In genomic region chr14:21070083-21070609, GRCh38 we compare ENCODE assay signal across 8 cellular contexts. TPM values are rescaled to one million over a fixed set of nuclear protein-coding genes. Genes with fewer than 3 reads are reported as not detected.
A peak's percentile ranks its signal among the peaks of the same experiment; 100 is the strongest.
DNase-seq lines count a peak whose midpoint lies in the region; ATAC-seq and TF ChIP-seq lines count a peak whose summit lies in the region.

ARHGEF40 (plus strand) TSS chr14:21070304; CDS start chr14:21070397, 93 bp downstream.

- peak within 1 kb of the TSS; percentile 66 for H3K4me3 ChIP-seq in LNCaP clone FGC (ENCODE audit: low read depth, low read length)

- peaks cover 32% of the 10 kb centered on the region for H3K4me1 Mint-ChIP-seq in activated T-helper 1 cell treated with anti-CD3 and anti-CD28 coated beads, Interleukin-12 subunit alpha, Interleukin-12 subunit beta, Interleukin-2, Interleukin-4 antibody, amounts not matched to agents 30 ng/mL and 10 ng/mL and 1 ng/mL, durations not matched to agents 14 hours and 24 hours and 36 hours (ENCODE audit: low read depth)
- peaks cover 25 to 36% of the 10 kb centered on the region in 2 donors for H3K4me1 Mint-ChIP-seq in natural killer cell treated with Interleukin-12 subunit alpha and Interleukin-12 subunit beta and Interleukin-15 and Interleukin-18, amount 100 ng/mL, for 72 hours (ENCODE audit: low read depth in 2 of 2)

- peaks cover 70% of the 10 kb centered on the region for H3K27me3 Mint-ChIP-seq in activated T-helper 1 cell treated with anti-CD3 and anti-CD28 coated beads, Interleukin-12 subunit alpha, Interleukin-12 subunit beta, Interleukin-2, Interleukin-4 antibody, amounts not matched to agents 30 ng/mL and 10 ng/mL and 1 ng/mL, durations not matched to agents 14 hours and 24 hours and 36 hours (ENCODE audit: insufficient read depth)
- H3K27me3 Mint-ChIP-seq in natural killer cell treated with Interleukin-12 subunit alpha and Interleukin-12 subunit beta and Interleukin-15 and Interleukin-18, amount 100 ng/mL, for 72 hours = peaks cover 56 to 65% of the 10 kb centered on the region in 2 donors

- H3K27ac Mint-ChIP-seq in activated T-helper 1 cell treated with anti-CD3 and anti-CD28 coated beads, Interleukin-12 subunit alpha, Interleukin-12 subunit beta, Interleukin-2, Interleukin-4 antibody, amounts not matched to agents 30 ng/mL and 10 ng/mL and 1 ng/mL, durations not matched to agents 14 hours and 24 hours and 36 hours = no peak within 1 kb of the TSS
- peak within 1 kb of the TSS in 1 of 2 donors; percentile 63 for H3K27ac Mint-ChIP-seq in natural killer cell treated with Interleukin-12 subunit alpha and Interleukin-12 subunit beta and Interleukin-15 and Interleukin-18, amount 100 ng/mL, for 72 hours

- peak; percentile 89 for DNase-seq in GM03348 (ENCODE audit: low spot score)
- DNase-seq in LNCaP clone FGC (ENCODE audit: low read depth) = no peak
- no peak for DNase-seq in activated T-helper 1 cell treated with anti-CD3 and anti-CD28 coated beads, Interleukin-12 subunit alpha, Interleukin-12 subunit beta, Interleukin-2, Interleukin-4 antibody, amounts not matched to agents 30 ng/mL and 10 ng/mL and 1 ng/mL, durations not matched to agents 14 hours and 24 hours and 36 hours (ENCODE audit: low spot score)
- peak; percentile 30 for DNase-seq in germinal center (ENCODE audit: low spot score)
- peak; percentile 58 for DNase-seq in natural killer cell treated with Interleukin-12 subunit alpha and Interleukin-12 subunit beta and Interleukin-15 and Interleukin-18, amount 100 ng/mL, for 72 hours (ENCODE audit: low spot score)

- peak within 1 kb of the TSS; percentile 70 for H3K4me3 Mint-ChIP-seq in activated T-helper 1 cell treated with anti-CD3 and anti-CD28 coated beads, Interleukin-12 subunit alpha, Interleukin-12 subunit beta, Interleukin-2, Interleukin-4 antibody, amounts not matched to agents 30 ng/mL and 10 ng/mL and 1 ng/mL, durations not matched to agents 14 hours and 24 hours and 36 hours
- H3K4me3 Mint-ChIP-seq in natural killer cell treated with Interleukin-12 subunit alpha and Interleukin-12 subunit beta and Interleukin-15 and Interleukin-18, amount 100 ng/mL, for 72 hours = peak within 1 kb of the TSS; percentile 87

- intact Hi-C loops in activated T-helper 1 cell treated with anti-CD3 and anti-CD28 coated beads, Interleukin-12 subunit alpha, Interleukin-12 subunit beta, Interleukin-2, Interleukin-4 antibody, amounts not matched to agents 30 ng/mL and 10 ng/mL and 1 ng/mL, durations not matched to agents 14 hours and 24 hours and 36 hours (cut with micrococcal nuclease) = no loop called here

- no peak for TF ChIP-seq CTCF in LNCaP clone FGC (IDR thresholded peaks at IDR 0.05; ENCODE audit: control insufficient read depth, extremely low read depth, insufficient read depth)

- peak; percentile 48 to 60 for ATAC-seq in natural killer cell treated with Interleukin-12 subunit alpha and Interleukin-12 subunit beta and Interleukin-15 and Interleukin-18, amount 100 ng/mL, for 72 hours
- ATAC-seq in HG02981 (IDR thresholded peaks at IDR 0.05; ENCODE audit: unreplicated experiment) (no peak), GM18868 (IDR thresholded peaks at IDR 0.05; ENCODE audit: unreplicated experiment) (no peak), HG03135 (IDR thresholded peaks at IDR 0.05; ENCODE audit: unreplicated experiment) (no peak)

- H3K9me3 Mint-ChIP-seq in activated T-helper 1 cell treated with anti-CD3 and anti-CD28 coated beads, Interleukin-12 subunit alpha, Interleukin-12 subunit beta, Interleukin-2, Interleukin-4 antibody, amounts not matched to agents 30 ng/mL and 10 ng/mL and 1 ng/mL, durations not matched to agents 14 hours and 24 hours and 36 hours = no peaks in the 10 kb centered on the region
- no peaks in the 10 kb centered on the region for H3K9me3 Mint-ChIP-seq in natural killer cell treated with Interleukin-12 subunit alpha and Interleukin-12 subunit beta and Interleukin-15 and Interleukin-18, amount 100 ng/mL, for 72 hours

- no peaks in the 10 kb centered on the region for H3K36me3 Mint-ChIP-seq in activated T-helper 1 cell treated with anti-CD3 and anti-CD28 coated beads, Interleukin-12 subunit alpha, Interleukin-12 subunit beta, Interleukin-2, Interleukin-4 antibody, amounts not matched to agents 30 ng/mL and 10 ng/mL and 1 ng/mL, durations not matched to agents 14 hours and 24 hours and 36 hours (ENCODE audit: low read depth)
- no peaks in the 10 kb centered on the region for H3K36me3 Mint-ChIP-seq in natural killer cell treated with Interleukin-12 subunit alpha and Interleukin-12 subunit beta and Interleukin-15 and Interleukin-18, amount 100 ng/mL, for 72 hours

RNA-seq across cellular contexts. Expression of gene ARHGEF40, which starts in this region (rescaled TPM):
- total RNA-seq in activated T-helper 1 cell treated with anti-CD3 and anti-CD28 coated beads, Interleukin-12 subunit alpha, Interleukin-12 subunit beta, Interleukin-2, Interleukin-4 antibody, amounts not matched to agents 30 ng/mL and 10 ng/mL and 1 ng/mL, durations not matched to agents 14 hours and 24 hours and 36 hours = not detected in 2 replicates
- under 1 TPM; 0.36 to 0.75 TPM for total RNA-seq in natural killer cell treated with Interleukin-12 subunit alpha and Interleukin-12 subunit beta and Interleukin-15 and Interleukin-18, amount 100 ng/mL, for 72 hours

Comparison
In these comparisons a context has a peak if more than half of its experiments do, and no peak if none do; other contexts are left out.
1. Peak in DNase-seq and ATAC-seq in natural killer cell treated with Interleukin-12 subunit alpha and Interleukin-12 subunit beta and Interleukin-15 and Interleukin-18, amount 100 ng/mL, for 72 hours; RNA of the gene not detected or under 1 TPM.
2. DNase-seq: peak in GM03348 (single experiment) and germinal center (single experiment); none in LNCaP clone FGC (single experiment) and activated T-helper 1 cell treated with anti-CD3 and anti-CD28 coated beads, Interleukin-12 subunit alpha, Interleukin-12 subunit beta, Interleukin-2, Interleukin-4 antibody, amounts not matched to agents 30 ng/mL and 10 ng/mL and 1 ng/mL, durations not matched to agents 14 hours and 24 hours and 36 hours (single experiment).